8 cellular contexts compared by ENCODE assay signal in the genomic region with DNA sequence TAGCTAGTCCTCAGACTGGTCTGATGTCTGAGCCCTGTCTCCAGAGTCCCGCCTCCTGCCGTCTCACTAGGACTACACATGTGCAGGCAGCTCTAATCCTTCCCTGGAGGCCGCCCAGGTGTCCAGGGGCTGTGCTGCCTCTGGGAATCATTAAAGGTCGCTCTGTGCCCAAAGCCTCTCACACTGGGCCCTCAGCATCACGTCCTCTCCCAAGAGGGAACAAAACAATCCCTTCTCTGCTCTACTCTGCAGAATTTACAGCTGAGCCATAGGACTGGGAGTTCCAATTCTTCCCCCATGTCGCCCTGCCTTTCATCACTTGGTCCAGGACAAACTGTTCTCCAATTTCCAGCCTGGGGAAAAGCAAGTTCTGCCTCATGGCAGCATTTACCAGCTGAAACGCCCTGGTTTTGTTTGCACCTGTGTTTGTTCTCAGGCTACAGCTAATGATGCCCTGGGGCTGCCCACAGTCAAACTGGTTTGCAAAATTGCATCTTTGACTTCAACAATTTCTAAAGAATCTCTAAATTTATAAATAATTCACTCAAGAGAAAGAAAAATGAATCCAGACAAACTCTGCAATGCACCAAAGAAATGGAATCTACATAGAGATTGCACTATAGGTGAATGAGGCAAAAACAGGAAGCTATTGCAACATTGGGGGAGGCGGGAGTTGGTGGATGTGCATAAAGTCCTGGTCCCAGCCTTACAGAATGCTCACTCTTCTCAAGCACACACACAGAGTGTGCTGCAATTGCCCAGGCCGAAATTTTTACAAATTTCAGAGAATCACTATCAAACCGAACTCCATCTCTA. TPM values are rescaled to one million over a fixed set of nuclear protein-coding genes. Genes with fewer than 3 reads are reported as not detected.
DNase-seq lines count a peak whose midpoint lies in the region; ATAC-seq lines count a peak whose summit lies in the region.

No MANE protein-coding gene starts in this region.

- H3K4me1 Mint-ChIP-seq in stimulated activated effector memory CD8-positive, alpha-beta T cell treated with anti-CD3 and anti-CD28 coated beads, Interleukin-12 subunit alpha, Interleukin-12 subunit beta, amount 100 ng/mL, for 72 hours = no peaks in the 10 kb centered on the region

- peak overlapping the region; percentile 58 for H3K27ac Mint-ChIP-seq in stimulated activated effector memory CD8-positive, alpha-beta T cell treated with anti-CD3 and anti-CD28 coated beads, Interleukin-12 subunit alpha, Interleukin-12 subunit beta, amount 100 ng/mL, for 72 hours

- ATAC-seq in stimulated activated effector memory CD8-positive, alpha-beta T cell treated with anti-CD3 and anti-CD28 coated beads, Interleukin-12 subunit alpha, Interleukin-12 subunit beta, amount 100 ng/mL, for 72 hours = no peak
- ATAC-seq in HG02642 (IDR thresholded peaks at IDR 0.05; ENCODE audit: poor library complexity, unreplicated experiment) (no peak), HG03432 (IDR thresholded peaks at IDR 0.05; ENCODE audit: unreplicated experiment) (no peak)

- no peak overlapping the region for H3K4me3 Mint-ChIP-seq in stimulated activated effector memory CD8-positive, alpha-beta T cell treated with anti-CD3 and anti-CD28 coated beads, Interleukin-12 subunit alpha, Interleukin-12 subunit beta, amount 100 ng/mL, for 72 hours

- in situ Hi-C loops in T47D (cut with HindIII; ENCODE audit: low pct_unique_long_range_greater_than_20kb, low sequenced_read_pairs) = no loop called here

- no peaks in the 10 kb centered on the region for H3K36me3 Mint-ChIP-seq in stimulated activated effector memory CD8-positive, alpha-beta T cell treated with anti-CD3 and anti-CD28 coated beads, Interleukin-12 subunit alpha, Interleukin-12 subunit beta, amount 100 ng/mL, for 72 hours

- DNase-seq in NK-92 treated with Interleukin-12 subunit alpha and Interleukin-12 subunit beta, amount 100 ng/mL, for 24 hours (lab: John Stamatoyannopoulos, UW) = peak; percentile 34
- DNase-seq in NK-92 (lab: John Stamatoyannopoulos, UW; ENCODE audit: unreplicated experiment) (no peak), NCI-H69 (lab: John Stamatoyannopoulos, UW) (peak; percentile 88), T47D (ENCODE audit: low read depth in 1 of 2, low spot score in 1 of 2) (peak; percentile 48 to 97), occipital lobe (lab: John Stamatoyannopoulos, UW) (no peak)
- no peak for DNase-seq in stimulated activated effector memory CD8-positive, alpha-beta T cell treated with anti-CD3 and anti-CD28 coated beads, Interleukin-12 subunit alpha, Interleukin-12 subunit beta, amount 100 ng/mL, for 72 hours (ENCODE audit: low spot score in 2 of 2)

- no peaks in the 10 kb centered on the region for H3K9me3 Mint-ChIP-seq in stimulated activated effector memory CD8-positive, alpha-beta T cell treated with anti-CD3 and anti-CD28 coated beads, Interleukin-12 subunit alpha, Interleukin-12 subunit beta, amount 100 ng/mL, for 72 hours

RNA-seq across cellular contexts. Expression of a gene that starts 7.2 kb away (rescaled TPM):
- 90.0 TPM for total RNA-seq in occipital lobe

RNA-seq across cellular contexts. Expression of a gene that starts 58.3 kb away (rescaled TPM):
- total RNA-seq in occipital lobe = 6.9 TPM

Comparison
In these comparisons a context has a peak if more than half of its experiments do, and no peak if none do; other contexts are left out.
1. DNase-seq: peak in NK-92 treated with Interleukin-12 subunit alpha and Interleukin-12 subunit beta, amount 100 ng/mL, for 24 hours (single experiment), NCI-H69 (single experiment) and T47D (2 of 2); none in NK-92 (single experiment), stimulated activated effector memory CD8-positive, alpha-beta T cell treated with anti-CD3 and anti-CD28 coated beads, Interleukin-12 subunit alpha, Interleukin-12 subunit beta, amount 100 ng/mL, for 72 hours (0 of 2) and occipital lobe (single experiment).